ENCODE assay signal across 9 cellular contexts in the genomic region with DNA sequence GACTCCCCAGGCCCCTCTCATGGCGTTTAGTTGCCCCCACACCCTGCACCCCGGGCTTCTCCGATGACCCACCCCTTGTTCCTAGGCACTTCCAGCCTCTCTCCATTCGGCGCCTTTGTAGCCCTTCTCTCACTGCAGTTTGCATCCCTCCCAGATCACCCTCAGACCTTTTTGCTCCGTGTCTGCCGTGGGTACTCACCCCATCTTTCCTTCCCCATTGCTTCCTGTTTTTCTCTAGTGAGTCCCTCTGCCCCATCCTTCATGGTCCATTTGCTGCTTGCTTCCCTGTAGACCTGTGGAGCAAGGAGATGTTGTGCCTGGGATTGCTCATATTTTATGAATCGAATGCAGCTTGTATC. TPM values are rescaled to one million over a fixed set of nuclear protein-coding genes. Genes with fewer than 3 reads are reported as not detected.
DNase-seq lines count a peak whose midpoint lies in the region; ATAC-seq, FAIRE-seq and TF ChIP-seq lines count a peak whose summit lies in the region.
"Had no signal": no experiment of that assay in that cellular context is flagged by ENCODE, and none has a peak within 500 bp of the region (broad histone marks: within the 10 kb centered on the region; RNA-seq: fewer than 3 reads in every experiment).

No MANE protein-coding gene starts in this region.

- peaks cover 3% of the 10 kb centered on the region; the same call in 1 of the 3 replicates for H3K9me3 Mint-ChIP-seq in GM23338
- no peaks in the 10 kb centered on the region for H3K9me3 Mint-ChIP-seq in activated T-helper 1 cell treated with anti-CD3 and anti-CD28 coated beads, Interleukin-12 subunit alpha, Interleukin-12 subunit beta, Interleukin-2, Interleukin-4 antibody, amounts not matched to agents 30 ng/mL and 10 ng/mL and 1 ng/mL, durations not matched to agents 14 hours and 24 hours and 36 hours

- peak overlapping the region; percentile 94 for H3K27ac Mint-ChIP-seq in GM23338
- peak overlapping the region; percentile 92 for H3K27ac Mint-ChIP-seq in activated T-helper 1 cell treated with anti-CD3 and anti-CD28 coated beads, Interleukin-12 subunit alpha, Interleukin-12 subunit beta, Interleukin-2, Interleukin-4 antibody, amounts not matched to agents 30 ng/mL and 10 ng/mL and 1 ng/mL, durations not matched to agents 14 hours and 24 hours and 36 hours

- BruUV-seq in A673 (replicated peaks; lab: Mats Ljungman, UMichigan) = no TSS peak

- peaks cover 18% of the 10 kb centered on the region; the same call in 1 of the 2 replicates for H4K20me1 ChIP-seq in GM23338 (replicated peaks; ENCODE audit: insufficient read depth)

- H3K36me3 Mint-ChIP-seq in GM23338 (ENCODE audit: low read depth) = peaks cover 56% of the 10 kb centered on the region
- H3K36me3 Mint-ChIP-seq in activated T-helper 1 cell treated with anti-CD3 and anti-CD28 coated beads, Interleukin-12 subunit alpha, Interleukin-12 subunit beta, Interleukin-2, Interleukin-4 antibody, amounts not matched to agents 30 ng/mL and 10 ng/mL and 1 ng/mL, durations not matched to agents 14 hours and 24 hours and 36 hours (ENCODE audit: low read depth) = peaks cover 35% of the 10 kb centered on the region

- no peak overlapping the region for H2AFZ ChIP-seq in GM23338

- no peaks in the 10 kb centered on the region for H3K9me2 ChIP-seq in GM23338 (ENCODE audit: insufficient read depth)

- no peaks in the 10 kb centered on the region for H3F3A ChIP-seq in GM23338 (replicated peaks; ENCODE audit: low read depth)

- peaks cover 53% of the 10 kb centered on the region for H3K79me2 ChIP-seq in GM23338 (replicated peaks; ENCODE audit: insufficient read depth)

- peak; percentile 12; the same call in 2 of the 3 replicates for ATAC-seq in GM23338
- no peak for ATAC-seq in HG03025 (IDR thresholded peaks at IDR 0.05; ENCODE audit: low FRiP score, unreplicated experiment)

- POLR2A ChIA-PET in A673 (lab: Charles Lee; ENCODE audit: low non-redundant PET) = no interaction called here

- H3K4me1 Mint-ChIP-seq in GM23338 = peaks cover 25% of the 10 kb centered on the region
- H3K4me1 Mint-ChIP-seq in activated T-helper 1 cell treated with anti-CD3 and anti-CD28 coated beads, Interleukin-12 subunit alpha, Interleukin-12 subunit beta, Interleukin-2, Interleukin-4 antibody, amounts not matched to agents 30 ng/mL and 10 ng/mL and 1 ng/mL, durations not matched to agents 14 hours and 24 hours and 36 hours (ENCODE audit: low read depth) = peaks cover 55% of the 10 kb centered on the region

- TF ChIP-seq POLR2A in stomach (IDR thresholded peaks at IDR 0.05) = no peak

- H3K9me3 ChIP-seq in A673 (ENCODE audit: low read depth, low read length, poor library complexity, severe bottlenecking) (no peaks in the 10 kb centered on the region), iPS-18c (ENCODE audit: control insufficient read depth, insufficient read depth, low read length) (no peaks in the 10 kb centered on the region), stomach (no peaks in the 10 kb centered on the region)

- peaks cover 6% of the 10 kb centered on the region for H3K27me3 Mint-ChIP-seq in GM23338 (ENCODE audit: insufficient read depth, low read depth, poor library complexity)
- no peaks in the 10 kb centered on the region for H3K27me3 Mint-ChIP-seq in activated T-helper 1 cell treated with anti-CD3 and anti-CD28 coated beads, Interleukin-12 subunit alpha, Interleukin-12 subunit beta, Interleukin-2, Interleukin-4 antibody, amounts not matched to agents 30 ng/mL and 10 ng/mL and 1 ng/mL, durations not matched to agents 14 hours and 24 hours and 36 hours (ENCODE audit: insufficient read depth)

- peak overlapping the region; percentile 72 for H3K4me3 ChIP-seq in A673 (ENCODE audit: low read depth, low read length, poor library complexity, severe bottlenecking)
- peak overlapping the region; percentile 92 for H3K4me3 ChIP-seq in GM23338
- peak overlapping the region; percentile 74 for H3K4me3 ChIP-seq in iPS-18c (ENCODE audit: insufficient read depth, low read depth, low read length)
- H3K4me3 ChIP-seq in stomach = peak overlapping the region; percentile 69 to 93 (median 82)

- CTCF ChIA-PET in A673 (lab: Charles Lee) = no interaction called here

- no peak for TF ChIP-seq CTCF in A673 (conservative IDR thresholded peaks at IDR 0.05; ENCODE audit: low read depth, low read length)
- no peak for TF ChIP-seq CTCF in GM23338 (conservative IDR thresholded peaks at IDR 0.05; ENCODE audit: low read depth in 2 of 2)
- TF ChIP-seq CTCF in stomach (IDR thresholded peaks at IDR 0.05) = no peak

- WGBS in stomach, 5 donors = 2 to 3% (median 2%) methylated on average over 8 of the region's 8 CpGs

- no peak for FAIRE-seq in HTR-8/SVneo (lab: Jason Lieb, UNC)

- H3K4me2 ChIP-seq in GM23338 = peak overlapping the region; percentile 92

- H3K36me3 ChIP-seq in A673 (ENCODE audit: insufficient read depth, low read length, poor library complexity, severe bottlenecking) = peaks cover 44% of the 10 kb centered on the region
- peaks cover 36% of the 10 kb centered on the region for H3K36me3 ChIP-seq in GM23338 (ENCODE audit: insufficient read depth)
- peaks cover 18 to 46% (median 40%) of the 10 kb centered on the region in 4 donors for H3K36me3 ChIP-seq in stomach

- peak overlapping the region; percentile 88 for H3K4me3 Mint-ChIP-seq in GM23338
- peak overlapping the region; percentile 91 for H3K4me3 Mint-ChIP-seq in activated T-helper 1 cell treated with anti-CD3 and anti-CD28 coated beads, Interleukin-12 subunit alpha, Interleukin-12 subunit beta, Interleukin-2, Interleukin-4 antibody, amounts not matched to agents 30 ng/mL and 10 ng/mL and 1 ng/mL, durations not matched to agents 14 hours and 24 hours and 36 hours

- H3K27ac ChIP-seq in A673 (ENCODE audit: low read depth, low read length, poor library complexity, severe bottlenecking) (peak overlapping the region; percentile 91), GM23338 (ENCODE audit: low read depth) (peak overlapping the region; percentile 79), stomach (peak overlapping the region; percentile 78 to 89 (median 85))

- H3K4me1 ChIP-seq in A673 (ENCODE audit: insufficient read depth, low read length, poor library complexity, severe bottlenecking) (peaks cover 15% of the 10 kb centered on the region), GM23338 (ENCODE audit: insufficient read depth) (peaks cover 13% of the 10 kb centered on the region), stomach (peaks cover 12 to 40% (median 23%) of the 10 kb centered on the region in 4 donors)

- no peak for DNase-seq in A673 (ENCODE audit: low spot score)
- DNase-seq in GM23338 (ENCODE audit: low spot score) = no peak
- no peak for DNase-seq in activated T-helper 1 cell treated with anti-CD3 and anti-CD28 coated beads, Interleukin-12 subunit alpha, Interleukin-12 subunit beta, Interleukin-2, Interleukin-4 antibody, amounts not matched to agents 30 ng/mL and 10 ng/mL and 1 ng/mL, durations not matched to agents 14 hours and 24 hours and 36 hours (ENCODE audit: low spot score)
- no peak for DNase-seq in stomach
- no peak for DNase-seq in kidney glomerular epithelial cell (lab: John Stamatoyannopoulos, UW)
- no peak for DNase-seq in HTR-8/SVneo (ENCODE audit: insufficient read length, low spot score)

- H3K27me3 ChIP-seq in A673 (replicated peaks; ENCODE audit: insufficient read depth, low read depth, low read length, poor library complexity) = no peaks in the 10 kb centered on the region
- H3K27me3 ChIP-seq in GM23338 (ENCODE audit: insufficient read depth) = no peaks in the 10 kb centered on the region
- H3K27me3 ChIP-seq in stomach = no peaks in the 10 kb centered on the region

- TF ChIP-seq EP300 in stomach (IDR thresholded peaks at IDR 0.05) = no peak

- intact Hi-C loops in A673 (cut with micrococcal nuclease; ENCODE audit: unreplicated experiment) (loop anchor here (5.0 kb wide), 2 partner anchors 116 to 226 kb away; partner anchors contain the start of genes KNTC1 and RSRC2), stomach (cut with DNase I; ENCODE audit: low total_unique reads) (loop anchor here (5.0 kb wide), 1 partner anchor 106 kb away; no protein-coding TSS in a partner anchor)
- intact Hi-C loops in activated T-helper 1 cell treated with anti-CD3 and anti-CD28 coated beads, Interleukin-12 subunit alpha, Interleukin-12 subunit beta, Interleukin-2, Interleukin-4 antibody, amounts not matched to agents 30 ng/mL and 10 ng/mL and 1 ng/mL, durations not matched to agents 14 hours and 24 hours and 36 hours (cut with micrococcal nuclease) = loop anchor here (2.0 to 5.0 kb wide), 2 partner anchors 22 to 614 kb away; partner anchors contain the start of gene CCDC62

RNA-seq across cellular contexts. Expression of gene DENR, which starts 0.6 kb away (rescaled TPM):
- total RNA-seq in A673 (2021) (104 and 116 TPM in 2 replicates), stomach (10 to 100 TPM in 4 of 5 donors, 1 to 10 TPM in 1; 4.1 to 36.0 (median 18.8) TPM)
- 55.2 and 55.8 TPM in 2 replicates for total RNA-seq in GM23338 (2014; rRNA removed; shearing (Covaris generic))
- polyA plus RNA-seq in GM23338 (2016; fragmentation: Nextera tagmentation; extraction: Ambion mirVana) (129 and 130 TPM in 2 replicates), stomach (10 to 100 TPM; 23.3 to 29.8 (median 23.6) TPM)
- total RNA-seq in activated T-helper 1 cell treated with anti-CD3 and anti-CD28 coated beads, Interleukin-12 subunit alpha, Interleukin-12 subunit beta, Interleukin-2, Interleukin-4 antibody, amounts not matched to agents 30 ng/mL and 10 ng/mL and 1 ng/mL, durations not matched to agents 14 hours and 24 hours and 36 hours = 87.6 and 88.7 TPM in 2 replicates

RNA-seq across cellular contexts. Expression of gene CCDC62, which starts 21.2 kb away (rescaled TPM):
- total RNA-seq in A673 (2021) (0.20 TPM in 1 of 2 replicates, not detected in the other), stomach (1 to 10 TPM in 1 of 5 donors, under 1 TPM in 2, not detected in 2; 0.37 to 1.4 (median 0.58) TPM)
- total RNA-seq in GM23338 (2014; rRNA removed; shearing (Covaris generic)) = 0.16 and 0.31 TPM in 2 replicates
- polyA plus RNA-seq in GM23338 (2016; fragmentation: Nextera tagmentation; extraction: Ambion mirVana) (0.13 and 0.61 TPM in 2 replicates), stomach (under 1 TPM in 2 of 3 donors, not detected in 1; 0.08 to 0.19 TPM)
- total RNA-seq in activated T-helper 1 cell treated with anti-CD3 and anti-CD28 coated beads, Interleukin-12 subunit alpha, Interleukin-12 subunit beta, Interleukin-2, Interleukin-4 antibody, amounts not matched to agents 30 ng/mL and 10 ng/mL and 1 ng/mL, durations not matched to agents 14 hours and 24 hours and 36 hours = 0.93 and 1.3 TPM in 2 replicates

RNA-seq across cellular contexts. Expression of gene HCAR1, which starts 22.5 kb away (rescaled TPM):
- total RNA-seq in A673 (2021) (1.9 and 2.0 TPM in 2 replicates), stomach (1 to 10 TPM in 2 of 5 donors, under 1 TPM in 1, not detected in 2; 0.45 to 2.0 (median 1.2) TPM)
- 0.17 TPM in 1 of 2 replicates, not detected in the other for total RNA-seq in GM23338 (2014; rRNA removed; shearing (Covaris generic))
- polyA plus RNA-seq in GM23338 (2016; fragmentation: Nextera tagmentation; extraction: Ambion mirVana) (0.07 TPM in 1 of 2 replicates, not detected in the other), stomach (1 to 10 TPM; 1.2 to 2.3 (median 2.1) TPM)
- total RNA-seq in activated T-helper 1 cell treated with anti-CD3 and anti-CD28 coated beads, Interleukin-12 subunit alpha, Interleukin-12 subunit beta, Interleukin-2, Interleukin-4 antibody, amounts not matched to agents 30 ng/mL and 10 ng/mL and 1 ng/mL, durations not matched to agents 14 hours and 24 hours and 36 hours = 7.6 and 8.6 TPM in 2 replicates
- total RNA-seq: myocyte had no signal

RNA-seq across cellular contexts. Expression of gene HCAR3, which starts 36.6 kb away (rescaled TPM):
- total RNA-seq in A673 (2021) = 0.37 TPM in 1 of 2 replicates, not detected in the other
- total RNA-seq in GM23338 (2014; rRNA removed; shearing (Covaris generic)) = not detected in 2 replicates
- polyA plus RNA-seq in GM23338 (2016; fragmentation: Nextera tagmentation; extraction: Ambion mirVana) = not detected in 2 replicates
- 0.62 and 0.66 TPM in 2 replicates for total RNA-seq in activated T-helper 1 cell treated with anti-CD3 and anti-CD28 coated beads, Interleukin-12 subunit alpha, Interleukin-12 subunit beta, Interleukin-2, Interleukin-4 antibody, amounts not matched to agents 30 ng/mL and 10 ng/mL and 1 ng/mL, durations not matched to agents 14 hours and 24 hours and 36 hours
- 1 to 10 TPM in 2 of 5 donors, under 1 TPM in 1, not detected in 2; 0.37 to 1.8 (median 1.8) TPM for total RNA-seq in stomach
- 1 to 10 TPM in 2 of 3 donors, not detected in 1; 1.2 to 8.3 TPM for polyA plus RNA-seq in stomach
- total RNA-seq: myocyte had no signal

RNA-seq across cellular contexts. Expression of gene HCAR2, which starts 50.0 kb away (rescaled TPM):
- total RNA-seq in A673 (2021) (0.24 and 0.34 TPM in 2 replicates), stomach (under 1 TPM in 2 of 5 donors, not detected in 3; 0.18 to 0.58 TPM)
- total RNA-seq in GM23338 (2014; rRNA removed; shearing (Covaris generic)) = not detected in 2 replicates
- polyA plus RNA-seq in GM23338 (2016; fragmentation: Nextera tagmentation; extraction: Ambion mirVana) (not detected in 2 replicates), stomach (1 to 10 TPM; 2.6 to 8.2 (median 3.1) TPM)
- 0.52 and 0.61 TPM in 2 replicates for total RNA-seq in activated T-helper 1 cell treated with anti-CD3 and anti-CD28 coated beads, Interleukin-12 subunit alpha, Interleukin-12 subunit beta, Interleukin-2, Interleukin-4 antibody, amounts not matched to agents 30 ng/mL and 10 ng/mL and 1 ng/mL, durations not matched to agents 14 hours and 24 hours and 36 hours
- total RNA-seq: myocyte had no signal
